In genomic region chr3:189292667-189293478, GRCh38 we compare ENCODE assay signal across 17 cellular contexts.
DNase-seq lines count a peak whose midpoint lies in the region; ATAC-seq and TF ChIP-seq lines count a peak whose summit lies in the region.
"Had no signal": no experiment of that assay in that cellular context is flagged by ENCODE, and none has a peak within 500 bp of the region (broad histone marks: within the 10 kb centered on the region; RNA-seq: fewer than 3 reads in every experiment).

No MANE protein-coding gene starts in this region.

- no peak overlapping the region for H3K4me2 ChIP-seq in mesendoderm (ENCODE audit: low read length)

- peaks cover 0 to 5% of the 10 kb centered on the region in 2 donors for H3K36me3 Mint-ChIP-seq in activated naive CD4-positive, alpha-beta T cell treated with anti-CD3 and anti-CD28 coated beads, Interleukin-2, amount 50 U/mL, for 72 hours
- H3K36me3 Mint-ChIP-seq: stimulated activated effector memory CD8-positive, alpha-beta T cell treated with anti-CD3 and anti-CD28 coated beads, Interleukin-12 subunit alpha, Interleukin-12 subunit beta, amount 100 ng/mL, for 72 hours had no signal

- no peak overlapping the region for H4K5ac ChIP-seq in mesendoderm (ENCODE audit: low read length)

- no CpG with 5 or more reads among the region's 6 CpGs for WGBS in mesendoderm (ENCODE audit: extremely low coverage, insufficient coverage, low lambda C conversion rate)

- no peak overlapping the region for H3K56ac ChIP-seq in mesendoderm (ENCODE audit: low read length)

- no peak overlapping the region for H3K4ac ChIP-seq in mesendoderm (ENCODE audit: low read depth, low read length)

- H3K9ac ChIP-seq in mesendoderm (ENCODE audit: low read length): no peak overlapping the region

- no peak overlapping the region for H3K27ac Mint-ChIP-seq in activated naive CD4-positive, alpha-beta T cell treated with anti-CD3 and anti-CD28 coated beads, Interleukin-2, amount 50 U/mL, for 72 hours
- H3K27ac Mint-ChIP-seq: stimulated activated effector memory CD8-positive, alpha-beta T cell treated with anti-CD3 and anti-CD28 coated beads, Interleukin-12 subunit alpha, Interleukin-12 subunit beta, amount 100 ng/mL, for 72 hours; T-helper 2 cell treated with Interferon-gamma antibody and Interleukin-4, amounts not matched to agents 5 μg/mL and 100 μg/mL, for 36 hours had no signal

- H3K36me3 ChIP-seq in mesendoderm (ENCODE audit: control insufficient read depth, insufficient read depth, low read length) (no peaks in the 10 kb centered on the region), right atrium auricular region (no peaks in the 10 kb centered on the region)
- H3K36me3 ChIP-seq: upper lobe of right lung had no signal

- no peaks in the 10 kb centered on the region for H3K79me2 ChIP-seq in mesendoderm (ENCODE audit: control insufficient read depth, insufficient read depth, low read length)

- no peak overlapping the region for H3K23ac ChIP-seq in mesendoderm (ENCODE audit: low read length)

- no peaks in the 10 kb centered on the region for H3K79me1 ChIP-seq in mesendoderm (ENCODE audit: low read length)

- DNase-seq in DMS 273 (lab: John Stamatoyannopoulos, UW; ENCODE audit: unreplicated experiment) (peak; percentile 25), NCI-H146 (lab: John Stamatoyannopoulos, UW) (peak; percentile 91), SK-N-DZ (ENCODE audit: low spot score) (peak; percentile 37), mesendoderm (peak; percentile 28), COLO668 (lab: John Stamatoyannopoulos, UW; ENCODE audit: unreplicated experiment) (no peak), right atrium auricular region (ENCODE audit: low spot score) (no peak), putamen (ENCODE audit: low spot score) (no peak)
- DNase-seq in activated naive CD4-positive, alpha-beta T cell treated with anti-CD3 and anti-CD28 coated beads, Interleukin-2, amount 50 U/mL, for 72 hours (ENCODE audit: low spot score in 2 of 2): no peak
- DNase-seq: activated CD4-positive, alpha-beta T cell treated with anti-CD3 and anti-CD28 coated beads, Interleukin-2, amount 50 U/mL, for 4 hours; activated gamma-delta T cell; DMS53; effector CD4-positive, alpha-beta T cell; kidney; stimulated activated CD4-positive, alpha-beta T cell treated with anti-CD3 and anti-CD28 coated beads, Interleukin-4, amount 100 ng/mL, for 1 hour; upper lobe of right lung had no signal

- H3K9me3 ChIP-seq in right atrium auricular region: no peaks in the 10 kb centered on the region
- H3K9me3 ChIP-seq: upper lobe of right lung had no signal

- H3K4me1 ChIP-seq in mesendoderm (ENCODE audit: control insufficient read depth, low read depth, low read length) (no peaks in the 10 kb centered on the region), right atrium auricular region (no peaks in the 10 kb centered on the region)
- H3K4me1 ChIP-seq: upper lobe of right lung had no signal

- H3K9me3 Mint-ChIP-seq in activated naive CD4-positive, alpha-beta T cell treated with anti-CD3 and anti-CD28 coated beads, Interleukin-2, amount 50 U/mL, for 72 hours: peaks cover 0 to 9% of the 10 kb centered on the region in 2 donors
- H3K9me3 Mint-ChIP-seq: stimulated activated effector memory CD8-positive, alpha-beta T cell treated with anti-CD3 and anti-CD28 coated beads, Interleukin-12 subunit alpha, Interleukin-12 subunit beta, amount 100 ng/mL, for 72 hours had no signal

- H2AK5ac ChIP-seq in mesendoderm (ENCODE audit: low read length): no peak overlapping the region

- no peak overlapping the region for H3K27ac ChIP-seq in mesendoderm (ENCODE audit: low read depth, low read length)
- H3K27ac ChIP-seq in right atrium auricular region: no peak overlapping the region
- H3K27ac ChIP-seq: upper lobe of right lung had no signal

- no peak for TF ChIP-seq CTCF in right atrium auricular region (IDR thresholded peaks at IDR 0.05)

- no peaks in the 10 kb centered on the region for H3K27me3 ChIP-seq in mesendoderm (ENCODE audit: insufficient read depth, low read length, poor library complexity)
- H3K27me3 ChIP-seq in right atrium auricular region: no peaks in the 10 kb centered on the region
- H3K27me3 ChIP-seq: upper lobe of right lung had no signal

- H4K8ac ChIP-seq in mesendoderm (ENCODE audit: low read depth, low read length): no peak overlapping the region

- H3K4me3 ChIP-seq in mesendoderm (ENCODE audit: low read length) (no peak overlapping the region), right atrium auricular region (no peak overlapping the region)
- H3K4me3 ChIP-seq: upper lobe of right lung had no signal

- no peak for ATAC-seq in activated naive CD4-positive, alpha-beta T cell treated with anti-CD3 and anti-CD28 coated beads, Interleukin-2, amount 50 U/mL, for 72 hours
- ATAC-seq: stimulated activated effector memory CD8-positive, alpha-beta T cell treated with anti-CD3 and anti-CD28 coated beads, Interleukin-12 subunit alpha, Interleukin-12 subunit beta, amount 100 ng/mL, for 72 hours; upper lobe of right lung had no signal

- no peak overlapping the region for H3K18ac ChIP-seq in mesendoderm (ENCODE audit: low read length)

- no peak overlapping the region for H2BK5ac ChIP-seq in mesendoderm (ENCODE audit: low read length)

- H2BK120ac ChIP-seq in mesendoderm (ENCODE audit: low read depth, low read length): no peak overlapping the region

- no peak overlapping the region for H2BK15ac ChIP-seq in mesendoderm (replicated peaks; ENCODE audit: low read depth)

Comparison
In these comparisons a context has a peak if more than half of its experiments do, and no peak if none do; other contexts are left out.
1. DNase-seq: peak in DMS 273 (single experiment), NCI-H146 (single experiment), SK-N-DZ (single experiment) and mesendoderm (single experiment); none in COLO668 (single experiment), right atrium auricular region (single experiment), putamen (single experiment) and activated naive CD4-positive, alpha-beta T cell treated with anti-CD3 and anti-CD28 coated beads, Interleukin-2, amount 50 U/mL, for 72 hours (0 of 2).